In genomic region chr1:1324524-1325287, GRCh38 we compare ENCODE assay signal across 8 cellular contexts. TPM values are rescaled to one million over a fixed set of nuclear protein-coding genes. Genes with fewer than 3 reads are reported as not detected.
DNase-seq lines count a peak whose midpoint lies in the region; ATAC-seq and TF ChIP-seq lines count a peak whose summit lies in the region.

CPTP (plus strand) TSS chr1:1324802; CDS start chr1:1326911, 2,109 bp downstream.
INTS11 (minus strand) TSS chr1:1324660; CDS start chr1:1324608, 52 bp downstream.

- no peaks in the 10 kb centered on the region for H3K27me3 ChIP-seq in HUES48 (ENCODE audit: control insufficient read depth, insufficient read depth, low read length)
- H3K27me3 ChIP-seq in esophagus (ENCODE audit: control insufficient read depth in 1 of 2, insufficient read depth in 2 of 2, low read length in 2 of 2), result no peaks in the 10 kb centered on the region
- H3K27me3 ChIP-seq in muscle layer of duodenum (ENCODE audit: low read depth, low read length), result no peaks in the 10 kb centered on the region

- H3K4me3 ChIP-seq in HUES48 (ENCODE audit: low read depth, low read length) (peak within 1 kb of the TSS; percentile 95), esophagus (ENCODE audit: low read depth in 1 of 2, low read length in 2 of 2) (peak within 1 kb of the TSS; percentile 80 to 84), muscle layer of duodenum (ENCODE audit: low read depth in 1 of 2, low read length in 2 of 2) (peak within 1 kb of the TSS; percentile 55 to 94)

- peak within 1 kb of the TSS; percentile 83 for H3K4me3 Mint-ChIP-seq in activated T-cell treated with anti-CD3 and anti-CD28 coated beads, Interleukin-2, amount 50 U/mL, for 24 hours

- H3K4me1 ChIP-seq in HUES48 (ENCODE audit: control insufficient read depth, insufficient read depth, low read length) (no peaks in the 10 kb centered on the region), esophagus (ENCODE audit: control insufficient read depth in 2 of 2, insufficient read depth in 2 of 2, low read length in 1 of 2) (peaks cover 8 to 22% of the 10 kb centered on the region in 2 donors), muscle layer of duodenum (ENCODE audit: control insufficient read depth in 1 of 2, insufficient read depth in 2 of 2, low read length in 2 of 2) (peaks cover 6 to 44% of the 10 kb centered on the region in 2 donors)

- peak; percentile 99 for DNase-seq in D341Med (ENCODE audit: low spot score)
- DNase-seq in activated T-cell treated with anti-CD3 and anti-CD28 coated beads, Interleukin-2, amount 50 U/mL, for 24 hours, result peak; percentile 96
- peak; percentile 88 for DNase-seq in stimulated activated CD8-positive, alpha-beta memory T cell treated with anti-CD3 and anti-CD28 coated beads, Interleukin-7, amount 100 ng/mL, for 24 hours (ENCODE audit: low read depth)

- peak within 1 kb of the TSS; percentile 61 for H3K27ac ChIP-seq in HUES48 (ENCODE audit: low read depth, low read length)
- peak within 1 kb of the TSS; percentile 83 to 95 for H3K27ac ChIP-seq in esophagus (ENCODE audit: low read depth in 2 of 2, low read length in 1 of 2)
- H3K27ac ChIP-seq in muscle layer of duodenum (ENCODE audit: low read length), result peak within 1 kb of the TSS; percentile 31

- 0 to 3% methylated on average over 62 to 84 of the region's 84 CpGs for WGBS in esophagus, 2 donors

- H3K27me3 Mint-ChIP-seq in activated T-cell treated with anti-CD3 and anti-CD28 coated beads, Interleukin-2, amount 50 U/mL, for 24 hours, result no peaks in the 10 kb centered on the region

- H3K36me3 ChIP-seq in HUES48 (ENCODE audit: control insufficient read depth, insufficient read depth, low read length) (peaks cover 29% of the 10 kb centered on the region), esophagus (ENCODE audit: control insufficient read depth in 2 of 2, insufficient read depth in 2 of 2, low read length in 1 of 2) (peaks cover 3 to 33% of the 10 kb centered on the region in 2 donors), muscle layer of duodenum (ENCODE audit: control insufficient read depth in 1 of 2, insufficient read depth in 2 of 2, low read length in 2 of 2) (peaks cover 0 to 37% of the 10 kb centered on the region in 2 donors)

- peak within 1 kb of the TSS; percentile 83 for H3K9ac ChIP-seq in HUES48 (ENCODE audit: low read depth, low read length)

- H3K9me3 ChIP-seq in HUES48 (ENCODE audit: control insufficient read depth, insufficient read depth, low read length), result no peaks in the 10 kb centered on the region
- H3K9me3 ChIP-seq in esophagus (ENCODE audit: control insufficient read depth in 2 of 2, insufficient read depth in 1 of 2, low read depth in 1 of 2, low read length in 1 of 2), result peaks cover 0 to 5% of the 10 kb centered on the region in 2 donors
- no peaks in the 10 kb centered on the region for H3K9me3 ChIP-seq in muscle layer of duodenum (ENCODE audit: control insufficient read depth in 1 of 2, low read length in 2 of 2)

- peaks cover 38% of the 10 kb centered on the region for H3K36me3 Mint-ChIP-seq in activated T-cell treated with anti-CD3 and anti-CD28 coated beads, Interleukin-2, amount 50 U/mL, for 24 hours (ENCODE audit: low read depth)

- ATAC-seq in GM21390 (IDR thresholded peaks at IDR 0.05; ENCODE audit: unreplicated experiment), result peak; percentile 56

- H3K4me1 Mint-ChIP-seq in activated T-cell treated with anti-CD3 and anti-CD28 coated beads, Interleukin-2, amount 50 U/mL, for 24 hours (ENCODE audit: low read depth), result peaks cover 45% of the 10 kb centered on the region

- no peaks in the 10 kb centered on the region for H3K9me3 Mint-ChIP-seq in activated T-cell treated with anti-CD3 and anti-CD28 coated beads, Interleukin-2, amount 50 U/mL, for 24 hours

- peak within 1 kb of the TSS; percentile 94 for H3K27ac Mint-ChIP-seq in activated T-cell treated with anti-CD3 and anti-CD28 coated beads, Interleukin-2, amount 50 U/mL, for 24 hours

TF ChIP-seq in PFSK-1, 5 proteins besides CTCF, POLR2A, EP300 and RAD21:
- TF ChIP-seq POLR2AphosphoS5 (IDR thresholded peaks at IDR 0.05; ENCODE audit: low read depth, low read length) (peak; percentile 89), SIN3A (IDR thresholded peaks at IDR 0.05; ENCODE audit: borderline replicate concordance, insufficient read depth, low read length) (no peak), TAF1 (IDR thresholded peaks at IDR 0.05; ENCODE audit: borderline replicate concordance, insufficient read depth, low read length) (peak; percentile 58; the same call in 1 of the 2 replicates)

RNA-seq across cellular contexts. Expression of gene CPTP, which starts in this region (rescaled TPM):
- polyA plus RNA-seq in PFSK-1 (2012; ENCODE audit: insufficient read length, low read depth), result 70.2 TPM
- 10 to 100 TPM; 38.3 to 73.1 TPM for polyA plus RNA-seq in esophagus

RNA-seq across cellular contexts. Expression of gene INTS11, which starts in this region (rescaled TPM):
- 298 TPM for polyA plus RNA-seq in PFSK-1 (2012; ENCODE audit: insufficient read length, low read depth)
- 100 to 1,000 TPM in 1 of 2 donors, 10 to 100 TPM in 1; 74.1 to 127 TPM for polyA plus RNA-seq in esophagus

Comparison
In these comparisons a context has a peak if more than half of its experiments do, and no peak if none do; other contexts are left out.
1. Peak in every context shown above with its lines: DNase-seq, ATAC-seq, H3K4me3 ChIP-seq and H3K27ac ChIP-seq.
2. H3K27ac ChIP-seq: peak in every context shown above with its lines; median percentile 89 in esophagus; 61 in HUES48; 31 in muscle layer of duodenum.